In genomic region chr1:156601122-156601830, GRCh38 we compare ENCODE assay signal across 8 cellular contexts. TPM values are rescaled to one million over a fixed set of nuclear protein-coding genes. Genes with fewer than 3 reads are reported as not detected.
A peak's percentile ranks its signal among the peaks of the same experiment; 100 is the strongest.
DNase-seq lines count a peak whose midpoint lies in the region; ATAC-seq, FAIRE-seq and TF ChIP-seq lines count a peak whose summit lies in the region.

TSS of gene GPATCH4 (minus strand) at chr1:156601479.

- DNase-seq in GDM1 (lab: John Stamatoyannopoulos, UW) (peak; percentile 68), NCI-H446 (lab: John Stamatoyannopoulos, UW) (peak; percentile 95 to 97), cerebellar cortex (ENCODE audit: low spot score) (peak; percentile 97), keratinocyte (ENCODE audit: low read depth, low spot score) (no peak)
- peak; percentile 70 for DNase-seq in stimulated activated CD4-positive, alpha-beta T cell treated with anti-CD3 and anti-CD28 coated beads, Interleukin-12 subunit alpha, Interleukin-12 subunit beta, amount 100 ng/mL, for 4 hours

- H4K20me1 ChIP-seq in keratinocyte (ENCODE audit: control insufficient read depth, extremely low read depth, insufficient read depth, low read length): no peaks in the 10 kb centered on the region

- H3K36me3 ChIP-seq in keratinocyte (ENCODE audit: control insufficient read depth in 2 of 2, extremely low read depth in 1 of 2, insufficient read depth in 2 of 2, low read length in 2 of 2): peaks cover 20 to 22% of the 10 kb centered on the region in 2 experiments

- peak within 1 kb of the TSS; percentile 78 for H2AFZ ChIP-seq in keratinocyte (ENCODE audit: control insufficient read depth, low read length)

- peak within 1 kb of the TSS; percentile 97 for H3K4me2 ChIP-seq in keratinocyte (ENCODE audit: control insufficient read depth, extremely low read depth, insufficient read depth, low read depth, low read length)

- no peak for FAIRE-seq in keratinocyte (lab: Jason Lieb, UNC)

- H3K9me1 ChIP-seq in keratinocyte (ENCODE audit: control insufficient read depth, extremely low read depth, insufficient read depth, low read length): no peaks in the 10 kb centered on the region

- H3K79me2 ChIP-seq in keratinocyte (ENCODE audit: control insufficient read depth, insufficient read depth, low read length): peaks cover 25% of the 10 kb centered on the region

- H3K27me3 ChIP-seq in keratinocyte (ENCODE audit: control insufficient read depth, extremely low read depth, insufficient read depth, low read length): no peaks in the 10 kb centered on the region

- H3K27ac ChIP-seq in keratinocyte (ENCODE audit: control insufficient read depth, insufficient read depth, low read length): peak within 1 kb of the TSS; percentile 90

- no peak for TF ChIP-seq CTCF in keratinocyte (optimal IDR thresholded peaks at IDR 0.05 in 1 of 3, IDR thresholded peaks at IDR 0.05 in 1 of 3, conservative IDR thresholded peaks at IDR 0.05 in 1 of 3; ENCODE audit: extremely low read depth in 1 of 3, insufficient read depth in 2 of 3, low read length in 3 of 3)

- peaks cover 28% of the 10 kb centered on the region for H3K4me1 ChIP-seq in keratinocyte (ENCODE audit: control insufficient read depth, extremely low read depth, insufficient read depth, low read length)

- peak within 1 kb of the TSS; percentile 61 to 97 (median 96) for H3K4me3 ChIP-seq in keratinocyte (ENCODE audit: control insufficient read depth in 2 of 3, extremely low read depth in 1 of 3, insufficient read depth in 2 of 3, low read depth in 1 of 3, low read length in 3 of 3)

- peak within 1 kb of the TSS; percentile 98 for H3K9ac ChIP-seq in keratinocyte (ENCODE audit: control insufficient read depth, extremely low read depth, insufficient read depth, low read length)

- ATAC-seq in HG02885 (IDR thresholded peaks at IDR 0.05; ENCODE audit: poor library complexity, unreplicated experiment) (peak; percentile 69), HG03025 (IDR thresholded peaks at IDR 0.05; ENCODE audit: low FRiP score, unreplicated experiment) (no peak)
- ATAC-seq in activated CD4-positive, CD25-positive, alpha-beta regulatory T cell treated with anti-CD3 and anti-CD28 coated beads, Interleukin-2, amount 50 U/mL, for 24 hours: peak; percentile 81 to 85

- H3K9me3 ChIP-seq in keratinocyte (ENCODE audit: control insufficient read depth, low read depth, low read length): no peaks in the 10 kb centered on the region

- dilution Hi-C loops in keratinocyte (cut with MboI; ENCODE audit: extremely low pct_ligation_motif_present, low sequenced_read_pairs): no loop called here

RNA-seq across cellular contexts. Expression of gene GPATCH4, which starts in this region (rescaled TPM):
- polyA plus RNA-seq in keratinocyte: 31.8 to 48.9 TPM (median 43.5 TPM) in 3 replicates
- polyA plus RNA-seq in keratinocyte (2011; ENCODE audit: low read depth): 21.5 TPM
- polyA plus RNA-seq in keratinocyte (2011; cell fraction: cytosol; rRNA removed): 32.0 and 41.4 TPM in 2 replicates
- polyA plus RNA-seq in keratinocyte (2011; cell fraction: nucleus; rRNA removed): 43.6 and 52.9 TPM in 2 replicates
- 27.0 and 53.5 TPM in 2 replicates for polyA plus RNA-seq in keratinocyte (2012; ENCODE audit: low replicate concordance)
- polyA minus RNA-seq in keratinocyte: 30.0 to 49.1 TPM (median 34.6 TPM) in 3 replicates
- 23.0 TPM for polyA minus RNA-seq in keratinocyte (2011; cell fraction: cytosol; rRNA and poly(A)+ RNA removed)
- 16.1 and 17.0 TPM in 2 replicates for polyA minus RNA-seq in keratinocyte (2011; cell fraction: nucleus; rRNA and poly(A)+ RNA removed)
